13 cellular contexts compared by ENCODE assay signal in genomic region chr1:226875641-226876295, GRCh38. TPM values are rescaled to one million over a fixed set of nuclear protein-coding genes. Genes with fewer than 3 reads are reported as not detected.
DNase-seq lines count a peak whose midpoint lies in the region; ATAC-seq and TF ChIP-seq lines count a peak whose summit lies in the region.
"Had no signal": no experiment of that assay in that cellular context is flagged by ENCODE, and none has a peak within 500 bp of the region (broad histone marks: within the 10 kb centered on the region; RNA-seq: fewer than 3 reads in every experiment).

No MANE protein-coding gene starts in this region.

- in situ Hi-C loops in GM13977 (cut with MboI; ENCODE audit: low pct_unique_long_range_greater_than_20kb, low sequenced_read_pairs, unreplicated experiment) = no loop called here

- BruUV-seq in PC-9 (replicated peaks; lab: Mats Ljungman, UMichigan) = no TSS peak

- ATAC-seq in activated CD4-positive, alpha-beta T cell treated with anti-CD3 and anti-CD28 coated beads for 36 hours = no peak
- ATAC-seq: left ventricle myocardium superior had no signal

- peaks cover 10% of the 10 kb centered on the region; the same call in 1 of the 2 replicates for H3K36me3 ChIP-seq in PC-9 (ENCODE audit: low read depth)
- H3K36me3 ChIP-seq in spleen = peaks cover 0 to 56% (median 11%) of the 10 kb centered on the region in 6 donors

- peaks cover 5% of the 10 kb centered on the region for H3K4me1 Mint-ChIP-seq in activated CD4-positive, alpha-beta T cell treated with anti-CD3 and anti-CD28 coated beads for 36 hours

- H3K9me2 ChIP-seq in PC-9 (ENCODE audit: insufficient read depth) = no peaks in the 10 kb centered on the region

- H3K4me2 ChIP-seq in PC-9 = peak overlapping the region; percentile 61

- no peak overlapping the region for H3K4me3 Mint-ChIP-seq in activated CD4-positive, alpha-beta T cell treated with anti-CD3 and anti-CD28 coated beads for 36 hours

- no peak overlapping the region for H3K4me3 ChIP-seq in PC-9
- no peak overlapping the region for H3K4me3 ChIP-seq in fibroblast of pulmonary artery (replicated peaks; ENCODE audit: low read depth, low read length)
- H3K4me3 ChIP-seq in spleen = no peak overlapping the region

- POLR2A ChIA-PET in activated CD4-positive, alpha-beta T cell treated with anti-CD3 and anti-CD28 coated beads for 36 hours (lab: Charles Lee) = no interaction called here
- POLR2A ChIA-PET in PC-9 (lab: Charles Lee; ENCODE audit: unreplicated experiment) = interaction anchor here (0.5 to 1.1 kb wide), 4 partner anchors 28 to 418 kb away, joined by 3 to 7 read pairs (median 4); partner anchors contain the start of gene COQ8A

- CTCF ChIA-PET in activated CD4-positive, alpha-beta T cell treated with anti-CD3 and anti-CD28 coated beads for 36 hours (lab: Charles Lee) = no interaction called here
- CTCF ChIA-PET in PC-9 (lab: Charles Lee) = interaction anchor here (0.5 kb wide), 1 partner anchor 63 kb away, joined by 4 read pairs; no protein-coding TSS in a partner anchor

- H3K27me3 ChIP-seq in PC-9 (ENCODE audit: insufficient read depth, low read depth) = no peaks in the 10 kb centered on the region
- H3K27me3 ChIP-seq in spleen (replicated peaks in 1 of 7) = peaks cover 0 to 3% (median 0%) of the 10 kb centered on the region in 7 donors

- peaks cover 35% of the 10 kb centered on the region for H3K79me2 ChIP-seq in PC-9 (ENCODE audit: low read depth)

- no peak overlapping the region for H3K27ac Mint-ChIP-seq in activated CD4-positive, alpha-beta T cell treated with anti-CD3 and anti-CD28 coated beads for 36 hours

- H3K4me1 ChIP-seq in PC-9 (replicated peaks; ENCODE audit: insufficient read depth) (peaks cover 44% of the 10 kb centered on the region), spleen (peaks cover 7 to 57% (median 38%) of the 10 kb centered on the region in 6 donors)

- H3K9me3 ChIP-seq in PC-9 (ENCODE audit: insufficient read depth, low read depth) (no peaks in the 10 kb centered on the region), spleen (no peaks in the 10 kb centered on the region)

- no peaks in the 10 kb centered on the region for H4K20me1 ChIP-seq in PC-9 (ENCODE audit: insufficient read depth)

- peak overlapping the region; percentile 31 for H3K27ac ChIP-seq in PC-9
- H3K27ac ChIP-seq in spleen = peak overlapping the region in 6 of 8 donors; percentile 31 to 86 (median 68)

- no peak for TF ChIP-seq CTCF in PC-9 (conservative IDR thresholded peaks at IDR 0.05)
- no peak for TF ChIP-seq CTCF in fibroblast of pulmonary artery (IDR thresholded peaks at IDR 0.05; ENCODE audit: low read length, missing control alignments)
- no peak for TF ChIP-seq CTCF in spleen (IDR thresholded peaks at IDR 0.05 in 8 of 11, conservative IDR thresholded peaks at IDR 0.05 in 3 of 11)
- TF ChIP-seq CTCF in GM13977 (IDR thresholded peaks at IDR 0.05; ENCODE audit: extremely low read depth, insufficient read depth, missing control alignments) = no peak

- H3K9me3 Mint-ChIP-seq in activated CD4-positive, alpha-beta T cell treated with anti-CD3 and anti-CD28 coated beads for 36 hours (ENCODE audit: low read depth) = no peaks in the 10 kb centered on the region

- H3K36me3 Mint-ChIP-seq in activated CD4-positive, alpha-beta T cell treated with anti-CD3 and anti-CD28 coated beads for 36 hours (ENCODE audit: low read depth) = no peaks in the 10 kb centered on the region

- H2AFZ ChIP-seq in PC-9 = no peak overlapping the region

- intact Hi-C loops in activated CD4-positive, alpha-beta T cell treated with anti-CD3 and anti-CD28 coated beads for 36 hours (cut with DNase I, micrococcal nuclease) = no loop called here
- intact Hi-C loops in PC-9 (cut with micrococcal nuclease; ENCODE audit: unreplicated experiment) (loop anchor here (5.0 kb wide), 1 partner anchor 62 kb away; no protein-coding TSS in a partner anchor), spleen (cut with DNase I; ENCODE audit: low total_unique reads) (no loop called here)

- peaks cover 10% of the 10 kb centered on the region for H3K27me3 Mint-ChIP-seq in activated CD4-positive, alpha-beta T cell treated with anti-CD3 and anti-CD28 coated beads for 36 hours

- DNase-seq in activated CD4-positive, alpha-beta T cell treated with anti-CD3 and anti-CD28 coated beads for 36 hours = peak; percentile 37
- no peak for DNase-seq in activated CD4-positive, alpha-beta T cell treated with anti-CD3 and anti-CD28 coated beads for 1 hour
- DNase-seq in PC-9 = peak; percentile 81 to 85
- DNase-seq in fibroblast of pulmonary artery (ENCODE audit: low read depth) = peak; percentile 42
- peak; percentile 37 for DNase-seq in spleen
- no peak for DNase-seq in COLO829 (ENCODE audit: low spot score)
- DNase-seq in AG08396 (ENCODE audit: low spot score) = no peak
- no peak for DNase-seq in GM13977 (ENCODE audit: low spot score)
- DNase-seq: activated T-cell treated with anti-CD3 and anti-CD28 coated beads, Interleukin-2, amount 50 U/mL, for 1 hour; left ventricle myocardium superior; NCI-H345; stimulated activated naive CD4-positive, alpha-beta T cell treated with Interleukin-2 at 50 U/mL for 16 hours; SW 1271 had no signal

- H3F3A ChIP-seq in PC-9 (ENCODE audit: insufficient read depth, low read depth) = peaks cover 11% of the 10 kb centered on the region; the same call in 1 of the 2 replicates

- TF ChIP-seq POLR2A in spleen (IDR thresholded peaks at IDR 0.05) = no peak

- WGBS in spleen, 5 donors = 65 to 79% (median 70%) methylated on average over 11 of the region's 11 CpGs

RNA-seq across cellular contexts. Expression of gene PSEN2, which starts 5.4 kb away (rescaled TPM):
- 1 to 10 TPM; 2.2 to 3.2 TPM for total RNA-seq in activated CD4-positive, alpha-beta T cell treated with anti-CD3 and anti-CD28 coated beads for 36 hours
- total RNA-seq in PC-9 (2021) (14.8 and 17.0 TPM in 2 replicates), spleen (10 to 100 TPM; 24.5 to 57.0 (median 38.3) TPM)
- 10 to 100 TPM in 1 of 3 donors, 1 to 10 TPM in 2; 6.3 to 16.7 (median 8.9) TPM for polyA plus RNA-seq in spleen

Comparison
In these comparisons a context has a peak if more than half of its experiments do, and no peak if none do; other contexts are left out.
1. DNase-seq: peak in activated CD4-positive, alpha-beta T cell treated with anti-CD3 and anti-CD28 coated beads for 36 hours (single experiment), PC-9 (2 of 2), fibroblast of pulmonary artery (single experiment) and spleen (single experiment); none in activated CD4-positive, alpha-beta T cell treated with anti-CD3 and anti-CD28 coated beads for 1 hour (single experiment), COLO829 (single experiment), AG08396 (single experiment) and GM13977 (single experiment).